Comparison of ENCODE assay signal across 23 cellular contexts in the genomic region with DNA sequence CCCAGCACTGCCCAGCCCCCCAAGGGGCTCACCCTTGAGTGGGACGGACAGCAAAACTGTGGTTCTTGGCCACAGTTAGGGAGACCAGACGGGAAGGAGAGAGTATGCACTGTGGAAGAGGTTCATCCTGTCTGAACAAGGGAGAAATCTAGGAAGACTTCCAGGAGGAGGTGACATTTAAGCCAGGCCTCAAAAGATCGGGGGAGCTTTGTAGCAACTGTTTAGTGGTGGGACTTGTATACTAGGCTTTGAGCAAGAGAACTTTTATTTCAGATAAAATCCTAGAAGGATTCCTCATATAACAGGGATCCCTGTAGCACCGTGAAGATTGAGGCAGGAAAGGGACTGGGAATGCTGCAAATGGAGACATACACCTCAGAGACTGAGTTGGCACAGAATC. TPM values are rescaled to one million over a fixed set of nuclear protein-coding genes. Genes with fewer than 3 reads are reported as not detected.
DNase-seq lines count a peak whose midpoint lies in the region; ATAC-seq and TF ChIP-seq lines count a peak whose summit lies in the region.
"Had no signal": no experiment of that assay in that cellular context is flagged by ENCODE, and none has a peak within 500 bp of the region (broad histone marks: within the 10 kb centered on the region; RNA-seq: fewer than 3 reads in every experiment).

No MANE protein-coding gene starts in this region.

- peak overlapping the region; percentile 52 for H3K27ac Mint-ChIP-seq in activated T-helper 1 cell treated with anti-CD3 and anti-CD28 coated beads, Interleukin-12 subunit alpha, Interleukin-12 subunit beta, Interleukin-2, Interleukin-4 antibody, amounts not matched to agents 30 ng/mL and 10 ng/mL and 1 ng/mL, durations not matched to agents 14 hours and 24 hours and 36 hours
- H3K27ac Mint-ChIP-seq: nephron progenitor cell had no signal

- peaks cover 13 to 59% (median 31%) of the 10 kb centered on the region in 9 donors for H3K4me1 ChIP-seq in heart right ventricle
- H3K4me1 ChIP-seq: HAP-1 had no signal

- peaks cover 0 to 52% (median 0%) of the 10 kb centered on the region in 9 donors for H3K36me3 ChIP-seq in heart right ventricle

- H3K9me3 Mint-ChIP-seq in activated T-helper 1 cell treated with anti-CD3 and anti-CD28 coated beads, Interleukin-12 subunit alpha, Interleukin-12 subunit beta, Interleukin-2, Interleukin-4 antibody, amounts not matched to agents 30 ng/mL and 10 ng/mL and 1 ng/mL, durations not matched to agents 14 hours and 24 hours and 36 hours = no peaks in the 10 kb centered on the region
- H3K9me3 Mint-ChIP-seq: activated naive CD8-positive, alpha-beta T cell treated with anti-CD3 and anti-CD28 coated beads for 36 hours; activated T-cell treated with anti-CD3 and anti-CD28 coated beads, Interleukin-2, amount 50 U/mL, for 4 hours; immature natural killer cell; nephron progenitor cell had no signal

- peaks cover 16% of the 10 kb centered on the region for H3K36me3 Mint-ChIP-seq in activated T-helper 1 cell treated with anti-CD3 and anti-CD28 coated beads, Interleukin-12 subunit alpha, Interleukin-12 subunit beta, Interleukin-2, Interleukin-4 antibody, amounts not matched to agents 30 ng/mL and 10 ng/mL and 1 ng/mL, durations not matched to agents 14 hours and 24 hours and 36 hours (ENCODE audit: low read depth)

- H3K27ac ChIP-seq in heart right ventricle (peak overlapping the region in 7 of 10 donors; percentile 53 to 77 (median 73)), layer of hippocampus (ENCODE audit: low read depth, low read length) (peak overlapping the region; percentile 30), substantia nigra (ENCODE audit: low read depth, low read length, poor library complexity, severe bottlenecking) (peak overlapping the region; percentile 1)
- H3K27ac ChIP-seq: BLaER1 treated with 17β-estradiol and CSF1 and Interleukin-3, amounts not matched to agents 10 nM and 100 nM had no signal

- H3K4me3 ChIP-seq in heart right ventricle = no peak overlapping the region
- H3K4me3 ChIP-seq: BLaER1 treated with 17β-estradiol and CSF1 and Interleukin-3, amounts not matched to agents 10 nM and 100 nM; HAP-1 had no signal

- H3K27me3 ChIP-seq in heart right ventricle (no peaks in the 10 kb centered on the region), layer of hippocampus (ENCODE audit: control insufficient read depth, insufficient read depth, low read length) (no peaks in the 10 kb centered on the region)
- H3K27me3 ChIP-seq: BLaER1 treated with 17β-estradiol and CSF1 and Interleukin-3, amounts not matched to agents 10 nM and 100 nM had no signal

- ATAC-seq in heart right ventricle (no peak), Right ventricle myocardium inferior (no peak), GM19452 (IDR thresholded peaks at IDR 0.05; ENCODE audit: unreplicated experiment) (no peak), HG02588 (IDR thresholded peaks at IDR 0.05; ENCODE audit: unreplicated experiment) (no peak)
- ATAC-seq: activated CD4-positive, CD25-positive, alpha-beta regulatory T cell treated with anti-CD3 and anti-CD28 coated beads, Interleukin-2, amount 50 U/mL, for 24 hours; activated T-cell treated with anti-CD3 and anti-CD28 coated beads, Interleukin-2, amount 50 U/mL, for 4 hours; PC-3 had no signal

- 80 to 85% methylated on average over 4 of the region's 4 CpGs for WGBS in heart right ventricle, 2 donors

- DNase-seq in heart right ventricle = no peak
- no peak for DNase-seq in Right ventricle myocardium inferior (ENCODE audit: missing footprints)
- no peak for DNase-seq in activated T-helper 1 cell treated with anti-CD3 and anti-CD28 coated beads, Interleukin-12 subunit alpha, Interleukin-12 subunit beta, Interleukin-2, Interleukin-4 antibody, amounts not matched to agents 30 ng/mL and 10 ng/mL and 1 ng/mL, durations not matched to agents 14 hours and 24 hours and 36 hours (ENCODE audit: low spot score)
- no peak for DNase-seq in substantia nigra (lab: John Stamatoyannopoulos, UW)
- DNase-seq in NCI-H2171 treated with DMSO at 0.1 percent for 48 hours (lab: John Stamatoyannopoulos, UW) = no peak
- DNase-seq: activated CD8-positive, alpha-beta memory T cell treated with anti-CD3 and anti-CD28 coated beads for 24 hours; activated naive CD8-positive, alpha-beta T cell treated with anti-CD3 and anti-CD28 coated beads for 36 hours; activated T-cell treated with anti-CD3 and anti-CD28 coated beads, Interleukin-2, amount 50 U/mL, for 4 hours; effector CD8-positive, alpha-beta T cell; immature natural killer cell; Kasumi-1; midbrain; NCI-H1694; NCI-H524; nephron progenitor cell; PC-3; SHP77 treated with DMSO at 0.1 percent for 48 hours had no signal

- TF ChIP-seq CTCF in heart right ventricle (IDR thresholded peaks at IDR 0.05) = no peak

- H3K4me1 Mint-ChIP-seq in activated T-helper 1 cell treated with anti-CD3 and anti-CD28 coated beads, Interleukin-12 subunit alpha, Interleukin-12 subunit beta, Interleukin-2, Interleukin-4 antibody, amounts not matched to agents 30 ng/mL and 10 ng/mL and 1 ng/mL, durations not matched to agents 14 hours and 24 hours and 36 hours (ENCODE audit: low read depth) = peaks cover 5% of the 10 kb centered on the region

- intact Hi-C loops in heart right ventricle (cut with DNase I) = no loop called here
- intact Hi-C loops in Right ventricle myocardium inferior (cut with DNase I) = loop anchor here (5.0 kb wide), 1 partner anchor 124 kb away; a partner anchor contains a TSS
- intact Hi-C loops in activated T-helper 1 cell treated with anti-CD3 and anti-CD28 coated beads, Interleukin-12 subunit alpha, Interleukin-12 subunit beta, Interleukin-2, Interleukin-4 antibody, amounts not matched to agents 30 ng/mL and 10 ng/mL and 1 ng/mL, durations not matched to agents 14 hours and 24 hours and 36 hours (cut with micrococcal nuclease) = no loop called here

- H3K4me3 Mint-ChIP-seq in activated T-helper 1 cell treated with anti-CD3 and anti-CD28 coated beads, Interleukin-12 subunit alpha, Interleukin-12 subunit beta, Interleukin-2, Interleukin-4 antibody, amounts not matched to agents 30 ng/mL and 10 ng/mL and 1 ng/mL, durations not matched to agents 14 hours and 24 hours and 36 hours = no peak overlapping the region
- H3K4me3 Mint-ChIP-seq: activated naive CD8-positive, alpha-beta T cell treated with anti-CD3 and anti-CD28 coated beads for 36 hours; activated T-cell treated with anti-CD3 and anti-CD28 coated beads, Interleukin-2, amount 50 U/mL, for 4 hours; immature natural killer cell; nephron progenitor cell had no signal

- H3K9me3 ChIP-seq in heart right ventricle = no peaks in the 10 kb centered on the region
- H3K9me3 ChIP-seq: BLaER1 treated with 17β-estradiol and CSF1 and Interleukin-3, amounts not matched to agents 10 nM and 100 nM; HAP-1 had no signal

- no peaks in the 10 kb centered on the region for H3K27me3 Mint-ChIP-seq in activated T-helper 1 cell treated with anti-CD3 and anti-CD28 coated beads, Interleukin-12 subunit alpha, Interleukin-12 subunit beta, Interleukin-2, Interleukin-4 antibody, amounts not matched to agents 30 ng/mL and 10 ng/mL and 1 ng/mL, durations not matched to agents 14 hours and 24 hours and 36 hours (ENCODE audit: insufficient read depth)
- H3K27me3 Mint-ChIP-seq: activated naive CD8-positive, alpha-beta T cell treated with anti-CD3 and anti-CD28 coated beads for 36 hours had no signal

RNA-seq across cellular contexts. Expression of a gene that starts 30.8 kb away (rescaled TPM):
- total RNA-seq in heart right ventricle = 10 to 100 TPM in 8 of 10 donors, 1 to 10 TPM in 2; 9.0 to 44.1 (median 16.4) TPM
- 10 to 100 TPM; 49.0 to 61.2 TPM for polyA plus RNA-seq in heart right ventricle
- 18.9 TPM for total RNA-seq in Right ventricle myocardium inferior
- 167 and 172 TPM in 2 replicates for total RNA-seq in activated T-helper 1 cell treated with anti-CD3 and anti-CD28 coated beads, Interleukin-12 subunit alpha, Interleukin-12 subunit beta, Interleukin-2, Interleukin-4 antibody, amounts not matched to agents 30 ng/mL and 10 ng/mL and 1 ng/mL, durations not matched to agents 14 hours and 24 hours and 36 hours

Comparison
In these comparisons a context has a peak if more than half of its experiments do, and no peak if none do; other contexts are left out.
1. H3K27ac ChIP-seq: peak in every context shown above with its lines; median percentile 73 in heart right ventricle; 30 in layer of hippocampus; 1 in substantia nigra.